In the genomic region with DNA sequence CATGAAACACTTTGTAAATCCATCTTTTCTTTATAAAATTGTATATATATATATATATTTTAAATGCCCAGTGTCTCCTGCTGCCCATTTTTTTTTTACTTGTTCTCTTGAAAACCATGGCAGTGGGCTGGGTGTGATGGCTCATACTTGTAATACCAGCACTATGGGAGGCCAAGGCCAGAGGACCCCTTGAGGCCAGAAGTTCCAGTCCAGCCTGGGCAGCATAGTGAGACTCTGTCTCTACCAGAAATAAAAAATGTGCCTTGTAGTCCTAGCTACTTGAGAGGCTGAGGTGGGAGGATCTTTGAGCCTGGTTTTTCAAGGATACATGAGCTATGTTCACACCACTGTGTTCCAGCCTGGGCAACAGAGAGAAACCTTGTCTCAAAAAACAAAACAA, we compare ENCODE assay signal across 13 cellular contexts.
DNase-seq lines count a peak whose midpoint lies in the region; ATAC-seq and TF ChIP-seq lines count a peak whose summit lies in the region.
"Had no signal": no experiment of that assay in that cellular context is flagged by ENCODE, and none has a peak within 500 bp of the region (broad histone marks: within the 10 kb centered on the region; RNA-seq: fewer than 3 reads in every experiment).

No MANE protein-coding gene starts in this region.

- H3K4me1 Mint-ChIP-seq in WTC11 (peaks cover 24% of the 10 kb centered on the region), endodermal cell (peaks cover 11% of the 10 kb centered on the region), HFFc6 (ENCODE audit: low read depth) (peaks cover 9% of the 10 kb centered on the region; the same call in 1 of the 2 replicates)

- no peaks in the 10 kb centered on the region for H3K36me3 Mint-ChIP-seq in WTC11
- H3K36me3 Mint-ChIP-seq in endodermal cell (ENCODE audit: low read depth): peaks cover 6% of the 10 kb centered on the region
- no peaks in the 10 kb centered on the region for H3K36me3 Mint-ChIP-seq in HFFc6 (ENCODE audit: low read depth)
- H3K36me3 Mint-ChIP-seq: CD8-positive, alpha-beta T cell had no signal

- H3K36me3 ChIP-seq in endodermal cell (ENCODE audit: control insufficient read depth, insufficient read depth, low read length): no peaks in the 10 kb centered on the region

- H3K27me3 Mint-ChIP-seq in WTC11 (ENCODE audit: low read depth) (no peaks in the 10 kb centered on the region), endodermal cell (ENCODE audit: insufficient read depth) (no peaks in the 10 kb centered on the region), HFFc6 (ENCODE audit: insufficient read depth) (peaks cover 2% of the 10 kb centered on the region)
- H3K27me3 Mint-ChIP-seq: B cell, IgD-negative memory B cell had no signal

- no peak for TF ChIP-seq CTCF in WTC11 (IDR thresholded peaks at IDR 0.05)
- no peak for TF ChIP-seq CTCF in endodermal cell (conservative IDR thresholded peaks at IDR 0.05)
- TF ChIP-seq CTCF in HFFc6 (IDR thresholded peaks at IDR 0.05): no peak
- no peak for TF ChIP-seq CTCF in lower leg skin (IDR thresholded peaks at IDR 0.05)

- H3K27ac Mint-ChIP-seq in WTC11 (no peak overlapping the region), endodermal cell (no peak overlapping the region), HFFc6 (no peak overlapping the region)
- H3K27ac Mint-ChIP-seq: B cell; CD8-positive, alpha-beta T cell; IgD-negative memory B cell had no signal

- H3K27ac ChIP-seq in endodermal cell (ENCODE audit: low read depth, low read length): peak overlapping the region; percentile 38
- H3K27ac ChIP-seq: BLaER1 treated with 17β-estradiol and CSF1 and Interleukin-3, amounts not matched to agents 10 nM and 100 nM had no signal

- intact Hi-C loops in lower leg skin (cut with DNase I; ENCODE audit: low total_unique reads): no loop called here

- POLR2A ChIA-PET in WTC11 (lab: Charles Lee): no interaction called here

- TF ChIP-seq POLR2A in lower leg skin (IDR thresholded peaks at IDR 0.05): no peak

- DNase-seq in NCI-H82 (lab: John Stamatoyannopoulos, UW) (peak; percentile 8), NCI-H82 treated with DMSO at 0.1 percent for 48 hours (lab: John Stamatoyannopoulos, UW; ENCODE audit: unreplicated experiment) (no peak), WTC11 (ENCODE audit: low spot score) (no peak), endodermal cell (no peak), HFFc6 (no peak), lower leg skin (ENCODE audit: low spot score in 2 of 2) (no peak)
- DNase-seq: Calu3; CD8-positive, alpha-beta T cell; HCEC 1CT had no signal

- H3K9me3 Mint-ChIP-seq in WTC11 (no peaks in the 10 kb centered on the region), endodermal cell (no peaks in the 10 kb centered on the region), HFFc6 (no peaks in the 10 kb centered on the region)
- H3K9me3 Mint-ChIP-seq: CD8-positive, alpha-beta T cell; GM23338; IgD-negative memory B cell had no signal

- no peaks in the 10 kb centered on the region for H3K9me3 ChIP-seq in endodermal cell (ENCODE audit: control insufficient read depth, low read length)

- no peak for ATAC-seq in WTC11
- ATAC-seq: CD8-positive, alpha-beta T cell; GM23338 had no signal

- no peaks in the 10 kb centered on the region for H3K4me1 ChIP-seq in endodermal cell (ENCODE audit: control insufficient read depth, insufficient read depth, low read length)

- H3K4me3 Mint-ChIP-seq in WTC11 (no peak overlapping the region), endodermal cell (no peak overlapping the region), HFFc6 (no peak overlapping the region)
- H3K4me3 Mint-ChIP-seq: B cell; CD8-positive, alpha-beta T cell; GM23338; IgD-negative memory B cell had no signal

- H3K4me3 ChIP-seq in endodermal cell (ENCODE audit: low read length): no peak overlapping the region
- no peak overlapping the region for H3K4me3 ChIP-seq in lower leg skin (ENCODE audit: low read depth, poor library complexity, severe bottlenecking)
- H3K4me3 ChIP-seq: BLaER1 treated with 17β-estradiol and CSF1 and Interleukin-3, amounts not matched to agents 10 nM and 100 nM; GM23338 had no signal

- H3K27me3 ChIP-seq in endodermal cell (ENCODE audit: control insufficient read depth, insufficient read depth, low read length, poor library complexity, severe bottlenecking): no peaks in the 10 kb centered on the region
- H3K27me3 ChIP-seq: BLaER1 treated with 17β-estradiol and CSF1 and Interleukin-3, amounts not matched to agents 10 nM and 100 nM had no signal

- CTCF ChIA-PET in WTC11 (lab: Charles Lee): no interaction called here

- H3K9ac ChIP-seq in endodermal cell (ENCODE audit: extremely low read depth, low read length, poor library complexity, severe bottlenecking): no peak overlapping the region
- H3K9ac ChIP-seq: BLaER1 treated with 17β-estradiol and CSF1 and Interleukin-3, amounts not matched to agents 10 nM and 100 nM had no signal

TF ChIP-seq in WTC11, 78 proteins besides CTCF, POLR2A, EP300 and RAD21:
- TF ChIP-seq ZNF121 (CRISPR knock-in tag; IDR thresholded peaks at IDR 0.05) (peak; percentile 92), NFYB (CRISPR knock-in tag; conservative IDR thresholded peaks at IDR 0.05; ENCODE audit: low read depth) (no peak), NR2C2 (CRISPR knock-in tag; IDR thresholded peaks at IDR 0.05) (no peak)
- TF ChIP-seq, protein P1, sequence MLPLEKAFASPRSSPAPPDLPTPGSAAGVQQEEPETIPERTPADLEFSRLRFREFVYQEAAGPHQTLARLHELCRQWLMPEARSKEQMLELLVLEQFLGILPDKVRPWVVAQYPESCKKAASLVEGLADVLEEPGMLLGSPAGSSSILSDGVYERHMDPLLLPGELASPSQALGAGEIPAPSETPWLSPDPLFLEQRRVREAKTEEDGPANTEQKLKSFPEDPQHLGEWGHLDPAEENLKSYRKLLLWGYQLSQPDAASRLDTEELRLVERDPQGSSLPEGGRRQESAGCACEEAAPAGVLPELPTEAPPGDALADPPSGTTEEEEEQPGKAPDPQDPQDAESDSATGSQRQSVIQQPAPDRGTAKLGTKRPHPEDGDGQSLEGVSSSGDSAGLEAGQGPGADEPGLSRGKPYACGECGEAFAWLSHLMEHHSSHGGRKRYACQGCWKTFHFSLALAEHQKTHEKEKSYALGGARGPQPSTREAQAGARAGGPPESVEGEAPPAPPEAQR (CRISPR knock-in tag; IDR thresholded peaks at IDR 0.05): no peak
- TF ChIP-seq, protein P2, sequence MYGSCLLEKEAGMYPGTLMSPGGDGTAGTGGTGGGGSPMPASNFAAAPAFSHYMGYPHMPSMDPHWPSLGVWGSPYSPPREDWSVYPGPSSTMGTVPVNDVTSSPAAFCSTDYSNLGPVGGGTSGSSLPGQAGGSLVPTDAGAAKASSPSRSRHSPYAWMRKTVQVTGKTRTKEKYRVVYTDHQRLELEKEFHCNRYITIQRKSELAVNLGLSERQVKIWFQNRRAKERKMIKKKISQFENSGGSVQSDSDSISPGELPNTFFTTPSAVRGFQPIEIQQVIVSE (CRISPR knock-in tag; IDR thresholded peaks at IDR 0.05; ENCODE audit: borderline replicate concordance): no peak
